Comparison of ENCODE assay signal across 8 cellular contexts in genomic region chr10:116849271-116850057, GRCh38. TPM values are rescaled to one million over a fixed set of nuclear protein-coding genes. Genes with fewer than 3 reads are reported as not detected.
DNase-seq lines count a peak whose midpoint lies in the region; ATAC-seq and TF ChIP-seq lines count a peak whose summit lies in the region.

ENO4 (plus strand) TSS chr10:116849499; CDS start chr10:116849567, 68 bp downstream.

- peak within 1 kb of the TSS; percentile 75 for H3K4me3 ChIP-seq in AG04450 (ENCODE audit: low read depth, low read length)
- H3K4me3 ChIP-seq in neural cell (ENCODE audit: low read length), result peak within 1 kb of the TSS; percentile 90

- ATAC-seq in GM18511 (IDR thresholded peaks at IDR 0.05; ENCODE audit: unreplicated experiment) (peak; percentile 45), HG02938 (IDR thresholded peaks at IDR 0.05; ENCODE audit: unreplicated experiment) (peak; percentile 56), foreskin keratinocyte (peak; percentile 89)
- peak; percentile 48 to 67 for ATAC-seq in activated T-cell treated with anti-CD3 and anti-CD28 coated beads, Interleukin-2, amount 50 U/mL, for 4 hours

- peaks cover 7% of the 10 kb centered on the region for H3F3A ChIP-seq in neural cell (ENCODE audit: insufficient read depth, low read length, poor library complexity, severe bottlenecking)

- no peaks in the 10 kb centered on the region for H3K9me2 ChIP-seq in neural cell (ENCODE audit: insufficient read depth, low read length)

- no peaks in the 10 kb centered on the region for H3K79me2 ChIP-seq in neural cell (replicated peaks; ENCODE audit: insufficient read depth, low read length)

- TF ChIP-seq EP300 in neural cell (conservative IDR thresholded peaks at IDR 0.05; ENCODE audit: poor library complexity, severe bottlenecking), result peak; percentile 31

- peaks cover 21% of the 10 kb centered on the region for H3K27me3 ChIP-seq in AG04450 (ENCODE audit: control insufficient read depth, insufficient read depth, low read length)
- no peaks in the 10 kb centered on the region for H3K27me3 ChIP-seq in foreskin keratinocyte
- no peaks in the 10 kb centered on the region for H3K27me3 ChIP-seq in neural cell (ENCODE audit: insufficient read depth, low read depth, low read length)

- CTCF ChIA-PET in AG04450 (lab: Charles Lee), result interaction anchor here (1.3 to 1.5 kb wide), 2 partner anchors 318 to 326 kb away, joined by 7 to 9 read pairs; no protein-coding TSS in a partner anchor

- peak within 1 kb of the TSS; percentile 95 for H3K4me2 ChIP-seq in neural cell (ENCODE audit: low read length)

- DNase-seq in AG04450 (ENCODE audit: low read depth, low spot score) (peak; percentile 51), NCI-H2171 (lab: John Stamatoyannopoulos, UW) (peak; percentile 63), foreskin keratinocyte (peak; percentile 67 to 87)
- DNase-seq in activated T-cell treated with anti-CD3 and anti-CD28 coated beads, Interleukin-2, amount 50 U/mL, for 4 hours, result no peak
- no peak for DNase-seq in stimulated activated naive CD4-positive, alpha-beta T cell (lab: John Stamatoyannopoulos, UW)

- peak within 1 kb of the TSS; percentile 93 for H2AFZ ChIP-seq in neural cell (ENCODE audit: low read depth, low read length)

- TF ChIP-seq RAD21 in neural cell (conservative IDR thresholded peaks at IDR 0.05), result peak; percentile 40

- H3K27ac ChIP-seq in AG04450 (ENCODE audit: low read depth, low read length), result no peak within 1 kb of the TSS
- H3K27ac ChIP-seq in foreskin keratinocyte, result no peak within 1 kb of the TSS
- peak within 1 kb of the TSS; percentile 97 for H3K27ac ChIP-seq in neural cell (ENCODE audit: low read length)

- H3K27me3 Mint-ChIP-seq in activated T-cell treated with anti-CD3 and anti-CD28 coated beads, Interleukin-2, amount 50 U/mL, for 4 hours (ENCODE audit: low read depth), result peaks cover 59% of the 10 kb centered on the region

- POLR2A ChIA-PET in AG04450 (lab: Yijun Ruan, JAX), result interaction anchor here (0.5 to 0.8 kb wide), 2 partner anchors 10 to 155 kb away, joined by 3 to 4 read pairs; partner anchors contain the start of gene SHTN1

- no peaks in the 10 kb centered on the region for H3K9me3 Mint-ChIP-seq in activated T-cell treated with anti-CD3 and anti-CD28 coated beads, Interleukin-2, amount 50 U/mL, for 4 hours

- H3K4me1 ChIP-seq in foreskin keratinocyte, result peaks cover 10% of the 10 kb centered on the region

- H3K9me3 ChIP-seq in AG04450 (ENCODE audit: control insufficient read depth, insufficient read depth, low read length) (no peaks in the 10 kb centered on the region), neural cell (ENCODE audit: low read length) (no peaks in the 10 kb centered on the region)

- H3K4me3 Mint-ChIP-seq in activated T-cell treated with anti-CD3 and anti-CD28 coated beads, Interleukin-2, amount 50 U/mL, for 4 hours, result peak within 1 kb of the TSS; percentile 33

- peaks cover 2% of the 10 kb centered on the region for H3K4me1 Mint-ChIP-seq in activated T-cell treated with anti-CD3 and anti-CD28 coated beads, Interleukin-2, amount 50 U/mL, for 4 hours (ENCODE audit: low read depth)

- peak within 1 kb of the TSS; percentile 94 for H3K9ac ChIP-seq in neural cell (ENCODE audit: low read length)

- no peaks in the 10 kb centered on the region for H3K36me3 Mint-ChIP-seq in activated T-cell treated with anti-CD3 and anti-CD28 coated beads, Interleukin-2, amount 50 U/mL, for 4 hours (ENCODE audit: insufficient read depth)

- H4K20me1 ChIP-seq in neural cell (ENCODE audit: insufficient read depth), result no peaks in the 10 kb centered on the region

- TF ChIP-seq CTCF in AG04450 (IDR thresholded peaks at IDR 0.05; ENCODE audit: low read depth, low read length) (no peak), foreskin keratinocyte (conservative IDR thresholded peaks at IDR 0.05) (no peak), neural cell (IDR thresholded peaks at IDR 0.05; ENCODE audit: poor library complexity, severe bottlenecking) (peak; percentile 27)

- H3K36me3 ChIP-seq in neural cell (ENCODE audit: insufficient read depth, low read length), result no peaks in the 10 kb centered on the region

TF ChIP-seq in neural cell, 6 proteins besides CTCF, POLR2A, EP300 and RAD21:
- TF ChIP-seq EZH2 (IDR thresholded peaks at IDR 0.05; ENCODE audit: borderline replicate concordance, insufficient read depth, low read length, poor library complexity, severe bottlenecking) (no peak), SMC3 (conservative IDR thresholded peaks at IDR 0.05; ENCODE audit: poor library complexity) (peak; percentile 51), MXI1 (conservative IDR thresholded peaks at IDR 0.05; ENCODE audit: poor library complexity, severe bottlenecking) (peak; percentile 97), TAF1 (IDR thresholded peaks at IDR 0.05; ENCODE audit: low read depth) (peak; percentile 57), POLR2AphosphoS5 (IDR thresholded peaks at IDR 0.05) (peak; percentile 89)
- TF ChIP-seq, protein P1, sequence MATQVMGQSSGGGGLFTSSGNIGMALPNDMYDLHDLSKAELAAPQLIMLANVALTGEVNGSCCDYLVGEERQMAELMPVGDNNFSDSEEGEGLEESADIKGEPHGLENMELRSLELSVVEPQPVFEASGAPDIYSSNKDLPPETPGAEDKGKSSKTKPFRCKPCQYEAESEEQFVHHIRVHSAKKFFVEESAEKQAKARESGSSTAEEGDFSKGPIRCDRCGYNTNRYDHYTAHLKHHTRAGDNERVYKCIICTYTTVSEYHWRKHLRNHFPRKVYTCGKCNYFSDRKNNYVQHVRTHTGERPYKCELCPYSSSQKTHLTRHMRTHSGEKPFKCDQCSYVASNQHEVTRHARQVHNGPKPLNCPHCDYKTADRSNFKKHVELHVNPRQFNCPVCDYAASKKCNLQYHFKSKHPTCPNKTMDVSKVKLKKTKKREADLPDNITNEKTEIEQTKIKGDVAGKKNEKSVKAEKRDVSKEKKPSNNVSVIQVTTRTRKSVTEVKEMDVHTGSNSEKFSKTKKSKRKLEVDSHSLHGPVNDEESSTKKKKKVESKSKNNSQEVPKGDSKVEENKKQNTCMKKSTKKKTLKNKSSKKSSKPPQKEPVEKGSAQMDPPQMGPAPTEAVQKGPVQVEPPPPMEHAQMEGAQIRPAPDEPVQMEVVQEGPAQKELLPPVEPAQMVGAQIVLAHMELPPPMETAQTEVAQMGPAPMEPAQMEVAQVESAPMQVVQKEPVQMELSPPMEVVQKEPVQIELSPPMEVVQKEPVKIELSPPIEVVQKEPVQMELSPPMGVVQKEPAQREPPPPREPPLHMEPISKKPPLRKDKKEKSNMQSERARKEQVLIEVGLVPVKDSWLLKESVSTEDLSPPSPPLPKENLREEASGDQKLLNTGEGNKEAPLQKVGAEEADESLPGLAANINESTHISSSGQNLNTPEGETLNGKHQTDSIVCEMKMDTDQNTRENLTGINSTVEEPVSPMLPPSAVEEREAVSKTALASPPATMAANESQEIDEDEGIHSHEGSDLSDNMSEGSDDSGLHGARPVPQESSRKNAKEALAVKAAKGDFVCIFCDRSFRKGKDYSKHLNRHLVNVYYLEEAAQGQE (IDR thresholded peaks at IDR 0.05; ENCODE audit: borderline replicate concordance), result peak; percentile 86

RNA-seq across cellular contexts. Expression of gene ENO4, which starts in this region (rescaled TPM):
- 0.11 and 0.12 TPM in 2 replicates for polyA plus RNA-seq in AG04450 (2011; rRNA removed)
- polyA minus RNA-seq in AG04450 (2011; rRNA and poly(A)+ RNA removed), result 0.23 and 0.26 TPM in 2 replicates
- total RNA-seq in activated T-cell treated with anti-CD3 and anti-CD28 coated beads, Interleukin-2, amount 50 U/mL, for 4 hours, result not detected
- total RNA-seq in foreskin keratinocyte, result 0.14 TPM in 1 of 2 replicates, not detected in the other
- polyA plus RNA-seq in foreskin keratinocyte, result 0.08 and 0.12 TPM in 2 replicates
- polyA plus RNA-seq in neural cell, result 0.51 and 3.2 TPM in 2 replicates
- 1.5 TPM in 2 replicates for polyA minus RNA-seq in neural cell

Comparison
In these comparisons a context has a peak if more than half of its experiments do, and no peak if none do; other contexts are left out.
1. Peak in DNase-seq and H3K4me3 ChIP-seq in AG04450; RNA of the gene not detected or under 1 TPM.
2. Peak in ATAC-seq in activated T-cell treated with anti-CD3 and anti-CD28 coated beads, Interleukin-2, amount 50 U/mL, for 4 hours; RNA of the gene not detected or under 1 TPM.
3. Peak in DNase-seq and ATAC-seq in foreskin keratinocyte; RNA of the gene not detected or under 1 TPM.